Comparison of ENCODE assay signal across 2 cellular contexts in genomic region chr3:122099255-122099654, GRCh38.
TF ChIP-seq lines count a peak whose summit lies in the region.

No MANE protein-coding gene starts in this region.

TF ChIP-seq in liver, 16 proteins besides CTCF, POLR2A, EP300 and RAD21:
- TF ChIP-seq MAX (IDR thresholded peaks at IDR 0.05) (no peak), RXRA (IDR thresholded peaks at IDR 0.05) (peak; percentile 53 to 73)

TF ChIP-seq in HepG2, 621 proteins besides CTCF, POLR2A, EP300 and RAD21:
- TF ChIP-seq NFE2L1 (CRISPR knock-in tag; IDR thresholded peaks at IDR 0.05; ENCODE audit: borderline replicate concordance): no peak
- no peak for TF ChIP-seq ZNF780A (CRISPR knock-in tag; IDR thresholded peaks at IDR 0.05)
- no peak for TF ChIP-seq MYPOP (CRISPR knock-in tag; IDR thresholded peaks at IDR 0.05)
- TF ChIP-seq USF2 (IDR thresholded peaks at IDR 0.05; ENCODE audit: low read depth, low read length): no peak
- TF ChIP-seq USF2 (CRISPR knock-in tag; IDR thresholded peaks at IDR 0.05; ENCODE audit: borderline replicate concordance): no peak
- TF ChIP-seq NFATC3 (CRISPR knock-in tag; IDR thresholded peaks at IDR 0.05): no peak
- TF ChIP-seq ZNF772 (CRISPR knock-in tag; IDR thresholded peaks at IDR 0.05): no peak
- TF ChIP-seq BRD4 (CRISPR knock-in tag; IDR thresholded peaks at IDR 0.05): no peak
- TF ChIP-seq ZBTB49 (CRISPR knock-in tag; IDR thresholded peaks at IDR 0.05; ENCODE audit: borderline replicate concordance): no peak
